In genomic region chr17:66235377-66235994, GRCh38 we compare ENCODE assay signal across 11 cellular contexts. TPM values are rescaled to one million over a fixed set of nuclear protein-coding genes. Genes with fewer than 3 reads are reported as not detected.
"Had no signal": no experiment of that assay in that cellular context is flagged by ENCODE, and none has a peak within 500 bp of the region (broad histone marks: within the 10 kb centered on the region; RNA-seq: fewer than 3 reads in every experiment).

No MANE protein-coding gene starts in this region.

- H3K27ac ChIP-seq: HL-60 had no signal

- H3K4me1 Mint-ChIP-seq: GM23338, H9 had no signal

- H2AFZ ChIP-seq: GM23338 had no signal

- FAIRE-seq: H1, H54, K562 had no signal

- DNase-seq: H9, HFFc6, IMR-90, KG1 had no signal

- H3K9me3 Mint-ChIP-seq: GM23338, H9, HFFc6 had no signal

- H3K4me2 ChIP-seq: GM23338 had no signal

- H3K4me3 Mint-ChIP-seq: GM23338, H9, HFFc6 had no signal

- H3K27ac Mint-ChIP-seq: GM23338, H9, HFFc6 had no signal

- ATAC-seq: GM23338, HCT116, K562 had no signal

- H3K4me3 ChIP-seq: GM23338, K562 had no signal

RNA-seq across cellular contexts. Expression of gene APOH, which starts 6.3 kb away (rescaled TPM):
- total RNA-seq: GM23338, H1, H9, HFFc6, HT1080, IMR-90 had no signal
- polyA plus RNA-seq: GM23338, H1, IMR-90, K562 had no signal

RNA-seq across cellular contexts. Expression of gene CEP112, which starts 43.6 kb away (rescaled TPM):
- total RNA-seq: K562 had no signal
